12 cellular contexts compared by ENCODE assay signal in genomic region chr5:32687167-32687831, GRCh38. TPM values are rescaled to one million over a fixed set of nuclear protein-coding genes. Genes with fewer than 3 reads are reported as not detected.
DNase-seq lines count a peak whose midpoint lies in the region; FAIRE-seq and TF ChIP-seq lines count a peak whose summit lies in the region.
"Had no signal": no experiment of that assay in that cellular context is flagged by ENCODE, and none has a peak within 500 bp of the region (broad histone marks: within the 10 kb centered on the region; RNA-seq: fewer than 3 reads in every experiment).

No MANE protein-coding gene starts in this region.

- CTCF ChIA-PET in Calu3 (lab: Charles Lee) = interaction anchor here (1.0 kb wide), 1 partner anchor 9 kb away, joined by 3 read pairs; no protein-coding TSS in a partner anchor

- DNase-seq in Calu3 (peak; percentile 75), NCI-H1105 (lab: John Stamatoyannopoulos, UW) (peak; percentile 18), lung microvascular endothelial cell (ENCODE audit: low read depth in 2 of 2) (peak; percentile 15 to 85), NCI-H187 (lab: John Stamatoyannopoulos, UW) (no peak), NCI-H524 treated with DMSO at 0.1 percent for 48 hours (lab: John Stamatoyannopoulos, UW) (no peak), GM12892 (ENCODE audit: insufficient read length) (no peak), Kasumi-1 (lab: John Stamatoyannopoulos, UW) (no peak)
- DNase-seq: CD8-positive, alpha-beta memory T cell; lower lobe of right lung had no signal

- no peak overlapping the region for H3K27ac Mint-ChIP-seq in Calu3 (ENCODE audit: unreplicated experiment)
- peak overlapping the region in 3 of 5 experiments; percentile 12 to 88 (median 26) for H3K27ac Mint-ChIP-seq in brain
- H3K27ac Mint-ChIP-seq: CD8-positive, alpha-beta memory T cell; type B pancreatic cell had no signal

- FAIRE-seq in GM12892 (lab: Jason Lieb, UNC) = no peak

- H3K27me3 Mint-ChIP-seq in Calu3 (ENCODE audit: unreplicated experiment) (no peaks in the 10 kb centered on the region), brain (peaks cover 9% of the 10 kb centered on the region)
- H3K27me3 Mint-ChIP-seq: type B pancreatic cell had no signal

- intact Hi-C loops in Calu3 (cut with micrococcal nuclease; ENCODE audit: unreplicated experiment) = loop anchor here (5.0 kb wide), 1 partner anchor 45 kb away; no protein-coding TSS in a partner anchor

- no TSS peak for BruUV-seq in Calu3 (replicated peaks; lab: Mats Ljungman, UMichigan)

- H3K36me3 Mint-ChIP-seq in Calu3 (ENCODE audit: insufficient read depth, unreplicated experiment) (no peaks in the 10 kb centered on the region), brain (no peaks in the 10 kb centered on the region)

- TF ChIP-seq CTCF in Calu3 (IDR thresholded peaks at IDR 0.05; ENCODE audit: unreplicated experiment) (no peak), brain (conservative IDR thresholded peaks at IDR 0.05) (no peak)

- peak overlapping the region; percentile 3 for H3K4me3 Mint-ChIP-seq in Calu3 (ENCODE audit: low read depth, unreplicated experiment)
- H3K4me3 Mint-ChIP-seq in brain = peak overlapping the region in 1 of 5 experiments; percentile 3
- H3K4me3 Mint-ChIP-seq: CD8-positive, alpha-beta memory T cell; central memory CD8-positive, alpha-beta T cell; type B pancreatic cell had no signal

- H3K4me1 Mint-ChIP-seq in Calu3 (ENCODE audit: low read depth, unreplicated experiment) (peaks cover 31% of the 10 kb centered on the region), brain (peaks cover 15% of the 10 kb centered on the region)
- H3K4me1 Mint-ChIP-seq: CD8-positive, alpha-beta memory T cell; central memory CD8-positive, alpha-beta T cell had no signal

- TF ChIP-seq POLR2A in GM12892 (IDR thresholded peaks at IDR 0.05; ENCODE audit: low read depth, low read length) = no peak

- H3K9me3 Mint-ChIP-seq in Calu3 (ENCODE audit: low read depth, unreplicated experiment) (peaks cover 12% of the 10 kb centered on the region), brain (peaks cover 16 to 34% (median 20%) of the 10 kb centered on the region in 5 experiments)

RNA-seq across cellular contexts. Expression of gene NPR3, which starts 23.8 kb away (rescaled TPM):
- 0.15 and 0.19 TPM in 2 replicates for total RNA-seq in Calu3 (2022)
- 0.17 TPM for polyA plus RNA-seq in brain (ENCODE audit: insufficient read depth, low read depth, low replicate concordance)
- total RNA-seq in lung microvascular endothelial cell = under 0.01 and 0.22 TPM in 2 replicates
- polyA plus RNA-seq in GM12892 (2012; ENCODE audit: missing spikeins) = 0.28 TPM
- total RNA-seq: CD8-positive, alpha-beta memory T cell had no signal
- polyA plus RNA-seq: CD8-positive, alpha-beta memory T cell had no signal

Comparison
In these comparisons a context has a peak if more than half of its experiments do, and no peak if none do; other contexts are left out.
1. DNase-seq: peak in Calu3 (single experiment), NCI-H1105 (single experiment) and lung microvascular endothelial cell (2 of 2); none in NCI-H187 (0 of 2), NCI-H524 treated with DMSO at 0.1 percent for 48 hours (single experiment), GM12892 (single experiment) and Kasumi-1 (0 of 2).